ENCODE assay signal across 12 cellular contexts in genomic region chr19:38841787-38842438, GRCh38. TPM values are rescaled to one million over a fixed set of nuclear protein-coding genes. Genes with fewer than 3 reads are reported as not detected.
DNase-seq lines count a peak whose midpoint lies in the region; ATAC-seq and TF ChIP-seq lines count a peak whose summit lies in the region.
"Had no signal": no experiment of that assay in that cellular context is flagged by ENCODE, and none has a peak within 500 bp of the region (broad histone marks: within the 10 kb centered on the region; RNA-seq: fewer than 3 reads in every experiment).

No MANE protein-coding gene starts in this region.

- peaks cover 73% of the 10 kb centered on the region for H3K4me1 ChIP-seq in CD8-positive, alpha-beta T cell (ENCODE audit: insufficient read depth, low read length)
- peaks cover 38 to 59% of the 10 kb centered on the region in 2 donors for H3K4me1 ChIP-seq in naive thymus-derived CD4-positive, alpha-beta T cell (ENCODE audit: control insufficient read depth in 2 of 2, insufficient read depth in 2 of 2, low read length in 2 of 2)

- CTCF ChIA-PET in CD8-positive, alpha-beta T cell (lab: Charles Lee): interaction anchor here (0.9 to 1.5 kb wide), 10 partner anchors 10 to 327 kb away, joined by 3 to 7 read pairs (median 5); partner anchors contain the start of genes ECH1 and RINL
- CTCF ChIA-PET in T-cell (lab: Charles Lee): interaction anchor here (0.5 to 2.0 kb wide), 10 partner anchors 10 to 575 kb away, joined by 3 to 15 read pairs (median 4); partner anchors contain the start of genes ECH1 (in 1 of the 2), MRPS12 (in 1 of the 2), SAMD4B (in 1 of the 2) and SARS2 (in 1 of the 2)
- CTCF ChIA-PET in naive thymus-derived CD4-positive, alpha-beta T cell (lab: Charles Lee): interaction anchor here (1.0 to 1.6 kb wide), 8 partner anchors 9 to 68 kb away, joined by 3 to 15 read pairs (median 7); partner anchors contain the start of genes ECH1 and RINL

- intact Hi-C loops in CD8-positive, alpha-beta T cell (cut with DNase I, micrococcal nuclease): loop anchor here in 1 of 2 experiments (1.0 to 5.0 kb wide), 2 partner anchors 11 to 75 kb away; partner anchors contain the start of gene ECH1
- intact Hi-C loops in naive thymus-derived CD4-positive, alpha-beta T cell (cut with micrococcal nuclease): loop anchor here (1.0 to 2.0 kb wide), 4 partner anchors 8 to 73 kb away; partner anchors contain the start of gene ECH1 (in 1 of the 2)

- no peak for TF ChIP-seq CTCF in CD8-positive, alpha-beta T cell (IDR thresholded peaks at IDR 0.05)

- peaks cover 94% of the 10 kb centered on the region for H3K36me3 Mint-ChIP-seq in CD8-positive, alpha-beta T cell
- peaks cover 73% of the 10 kb centered on the region for H3K36me3 Mint-ChIP-seq in T-cell
- H3K36me3 Mint-ChIP-seq in naive thymus-derived CD4-positive, alpha-beta T cell: peaks cover 8 to 66% (median 57%) of the 10 kb centered on the region in 5 donors

- peaks cover 71% of the 10 kb centered on the region for H3K4me1 Mint-ChIP-seq in CD8-positive, alpha-beta T cell (ENCODE audit: low read depth)
- H3K4me1 Mint-ChIP-seq in T-cell: peaks cover 64 to 79% (median 78%) of the 10 kb centered on the region in 3 donors
- H3K4me1 Mint-ChIP-seq in naive thymus-derived CD4-positive, alpha-beta T cell: peaks cover 49 to 76% (median 67%) of the 10 kb centered on the region in 7 donors

- peak; percentile 53 for ATAC-seq in CD8-positive, alpha-beta T cell
- ATAC-seq in T-cell (replicated peaks in 1 of 4) (peak; percentile 44 to 67 (median 48)), HG03139 (IDR thresholded peaks at IDR 0.05; ENCODE audit: unreplicated experiment) (no peak)
- ATAC-seq in naive thymus-derived CD4-positive, alpha-beta T cell: peak; percentile 70
- ATAC-seq: esophagus mucosa had no signal

- peak overlapping the region; percentile 34 for H3K4me3 ChIP-seq in CD8-positive, alpha-beta T cell (ENCODE audit: low read depth, low read length)
- peak overlapping the region; percentile 25 for H3K4me3 ChIP-seq in naive thymus-derived CD4-positive, alpha-beta T cell (ENCODE audit: low read length)

- H3K27me3 Mint-ChIP-seq in CD8-positive, alpha-beta T cell (ENCODE audit: low read depth): no peaks in the 10 kb centered on the region
- H3K27me3 Mint-ChIP-seq in T-cell: no peaks in the 10 kb centered on the region
- H3K27me3 Mint-ChIP-seq in naive thymus-derived CD4-positive, alpha-beta T cell: no peaks in the 10 kb centered on the region

- peak overlapping the region; percentile 72 for H3K4me3 Mint-ChIP-seq in CD8-positive, alpha-beta T cell
- H3K4me3 Mint-ChIP-seq in T-cell: peak overlapping the region; percentile 75 to 97 (median 81)
- H3K4me3 Mint-ChIP-seq in naive thymus-derived CD4-positive, alpha-beta T cell: peak overlapping the region; percentile 67 to 93 (median 83)

- H3K27me3 ChIP-seq in CD8-positive, alpha-beta T cell (ENCODE audit: insufficient read depth, low read length): no peaks in the 10 kb centered on the region
- no peaks in the 10 kb centered on the region for H3K27me3 ChIP-seq in naive thymus-derived CD4-positive, alpha-beta T cell (ENCODE audit: control insufficient read depth in 2 of 2, insufficient read depth in 2 of 2, low read length in 2 of 2)

- peak in 6 of 7 experiments; percentile 40 to 78 (median 66) for DNase-seq in CD8-positive, alpha-beta T cell
- DNase-seq in T-cell (peak in 33 of 34 experiments; percentile 24 to 74 (median 54)), NCI-H146 treated with DMSO at 0.1 percent for 48 hours (lab: John Stamatoyannopoulos, UW; ENCODE audit: unreplicated experiment) (no peak), AG20443 (ENCODE audit: low spot score) (no peak), SHP77 treated with DMSO at 0.1 percent for 48 hours (lab: John Stamatoyannopoulos, UW) (no peak)
- DNase-seq in activated naive CD4-positive, alpha-beta T cell treated with Interleukin-2 at 50 U/mL for 16 hours: peak; percentile 42
- peak in 7 of 9 donors; percentile 68 to 80 (median 75) for DNase-seq in naive thymus-derived CD4-positive, alpha-beta T cell
- DNase-seq: amniotic stem cell, NCI-H2171, retina had no signal

- POLR2A ChIA-PET in CD8-positive, alpha-beta T cell (lab: Charles Lee): interaction anchor here (0.7 to 3.8 kb wide), 16 partner anchors 10 to 593 kb away, joined by 3 to 38 read pairs (median 6); partner anchors contain the start of genes ECH1, RINL and RPS16
- POLR2A ChIA-PET in T-cell (lab: Charles Lee): interaction anchor here (0.6 to 1.7 kb wide), 9 partner anchors 8 to 562 kb away, joined by 3 to 10 read pairs (median 4); partner anchors contain the start of gene ECH1 (in 2 of the 2)
- POLR2A ChIA-PET in naive thymus-derived CD4-positive, alpha-beta T cell (lab: Charles Lee): interaction anchor here (0.6 to 2.8 kb wide), 13 partner anchors 8 to 191 kb away, joined by 3 to 33 read pairs (median 4); partner anchors contain the start of gene ECH1

- peak overlapping the region; percentile 46 for H3K27ac ChIP-seq in CD8-positive, alpha-beta T cell (ENCODE audit: low read depth, low read length)
- H3K27ac ChIP-seq in naive thymus-derived CD4-positive, alpha-beta T cell (ENCODE audit: low read depth, low read length): peak overlapping the region; percentile 67

- H3K27ac Mint-ChIP-seq in CD8-positive, alpha-beta T cell: peak overlapping the region; percentile 89
- H3K27ac Mint-ChIP-seq in T-cell: peak overlapping the region; percentile 84 to 92
- H3K27ac Mint-ChIP-seq in naive thymus-derived CD4-positive, alpha-beta T cell: peak overlapping the region; percentile 89 to 99 (median 92)

- H3K9me3 Mint-ChIP-seq in CD8-positive, alpha-beta T cell: no peaks in the 10 kb centered on the region
- no peaks in the 10 kb centered on the region for H3K9me3 Mint-ChIP-seq in T-cell
- peaks cover 0 to 16% (median 0%) of the 10 kb centered on the region in 11 donors for H3K9me3 Mint-ChIP-seq in naive thymus-derived CD4-positive, alpha-beta T cell

- no peaks in the 10 kb centered on the region for H3K9me3 ChIP-seq in CD8-positive, alpha-beta T cell (ENCODE audit: low read length)
- H3K9me3 ChIP-seq in naive thymus-derived CD4-positive, alpha-beta T cell (ENCODE audit: control insufficient read depth in 2 of 3, low read length in 3 of 3): no peaks in the 10 kb centered on the region

- H3K36me3 ChIP-seq in CD8-positive, alpha-beta T cell (ENCODE audit: insufficient read depth, low read length): peaks cover 97% of the 10 kb centered on the region
- peaks cover 76 to 94% (median 86%) of the 10 kb centered on the region in 3 experiments for H3K36me3 ChIP-seq in naive thymus-derived CD4-positive, alpha-beta T cell (ENCODE audit: control insufficient read depth in 2 of 3, insufficient read depth in 3 of 3, low read length in 3 of 3)

RNA-seq across cellular contexts. Expression of gene HNRNPL, which starts 7.9 kb away (rescaled TPM):
- total RNA-seq in CD8-positive, alpha-beta T cell: 100 to 1,000 TPM; 615 to 625 TPM
- 100 to 1,000 TPM; 320 to 498 (median 330) TPM for total RNA-seq in T-cell
- 100 to 1,000 TPM; 339 to 539 (median 505) TPM for total RNA-seq in naive thymus-derived CD4-positive, alpha-beta T cell
- 10 to 100 TPM; 70.6 to 78.7 TPM for polyA plus RNA-seq in naive thymus-derived CD4-positive, alpha-beta T cell

RNA-seq across cellular contexts. Expression of gene ECH1, which starts 10.3 kb away (rescaled TPM):
- total RNA-seq in CD8-positive, alpha-beta T cell: 10 to 100 TPM; 30.1 to 32.8 TPM
- total RNA-seq in T-cell: 100 to 1,000 TPM in 4 of 5 donors, 10 to 100 TPM in 1; 76.7 to 159 (median 134) TPM
- total RNA-seq in naive thymus-derived CD4-positive, alpha-beta T cell: 100 to 1,000 TPM in 4 of 5 experiments, 10 to 100 TPM in 1; 71.9 to 149 (median 114) TPM
- polyA plus RNA-seq in naive thymus-derived CD4-positive, alpha-beta T cell: 100 to 1,000 TPM; 216 to 279 TPM

RNA-seq across cellular contexts. Expression of gene LGALS4, which starts 29.2 kb away (rescaled TPM):
- total RNA-seq in CD8-positive, alpha-beta T cell: 1 to 10 TPM; 1.8 to 3.4 TPM
- 1 to 10 TPM; 3.8 to 8.8 (median 6.6) TPM for total RNA-seq in T-cell
- total RNA-seq in naive thymus-derived CD4-positive, alpha-beta T cell: 1 to 10 TPM; 2.3 to 9.8 (median 7.2) TPM
- under 1 TPM; 0.13 to 0.31 TPM for polyA plus RNA-seq in naive thymus-derived CD4-positive, alpha-beta T cell

RNA-seq across cellular contexts. Expression of gene RINL, which starts 36.2 kb away (rescaled TPM):
- 10 to 100 TPM; 18.1 to 18.4 TPM for total RNA-seq in CD8-positive, alpha-beta T cell
- 10 to 100 TPM; 44.2 to 81.3 (median 71.0) TPM for total RNA-seq in T-cell
- 10 to 100 TPM; 32.8 to 75.9 (median 64.0) TPM for total RNA-seq in naive thymus-derived CD4-positive, alpha-beta T cell
- polyA plus RNA-seq in naive thymus-derived CD4-positive, alpha-beta T cell: 10 to 100 TPM; 35.3 to 36.1 TPM

RNA-seq across cellular contexts. Expression of gene LGALS7B, which starts 52.9 kb away (rescaled TPM):
- total RNA-seq in CD8-positive, alpha-beta T cell: not detected
- total RNA-seq in T-cell: not detected
- total RNA-seq in naive thymus-derived CD4-positive, alpha-beta T cell: not detected
- not detected for polyA plus RNA-seq in naive thymus-derived CD4-positive, alpha-beta T cell

Comparison
In these comparisons a context has a peak if more than half of its experiments do, and no peak if none do; other contexts are left out.
1. DNase-seq: peak in CD8-positive, alpha-beta T cell (6 of 7), T-cell (33 of 34), activated naive CD4-positive, alpha-beta T cell treated with Interleukin-2 at 50 U/mL for 16 hours (single experiment) and naive thymus-derived CD4-positive, alpha-beta T cell (7 of 9); none in NCI-H146 treated with DMSO at 0.1 percent for 48 hours (single experiment), AG20443 (single experiment) and SHP77 treated with DMSO at 0.1 percent for 48 hours (single experiment).
2. Peak in every context shown above with its lines, with median percentiles within 50 percentile points of each other: H3K27ac Mint-ChIP-seq and H3K4me3 Mint-ChIP-seq.